In the genomic region with DNA sequence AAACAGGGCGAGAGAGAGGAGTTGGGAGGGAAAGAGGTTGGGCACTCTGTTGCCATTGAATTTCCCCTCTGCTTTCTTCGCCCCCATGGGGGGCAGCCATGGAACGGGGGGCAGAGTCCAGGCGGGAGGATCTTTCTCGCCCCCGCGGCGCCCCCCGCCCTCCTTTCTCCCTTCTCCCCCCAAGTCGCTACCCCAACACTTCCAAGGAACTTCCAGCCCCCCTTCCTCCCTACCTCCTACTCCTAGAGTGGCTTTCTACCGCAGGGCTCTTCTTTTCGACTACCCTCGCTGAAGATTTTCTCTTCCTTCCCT, we compare ENCODE assay signal across 8 cellular contexts. TPM values are rescaled to one million over a fixed set of nuclear protein-coding genes. Genes with fewer than 3 reads are reported as not detected.
DNase-seq lines count a peak whose midpoint lies in the region; ATAC-seq and TF ChIP-seq lines count a peak whose summit lies in the region.

No MANE protein-coding gene starts in this region.

- H3K4ac ChIP-seq in trophoblast cell (ENCODE audit: low read depth, low read length): peak overlapping the region; percentile 99

- peak overlapping the region; percentile 93 for H2BK120ac ChIP-seq in trophoblast cell (ENCODE audit: insufficient read depth, low read length, poor library complexity)

- 1 to 23% methylated on average over 11 of the region's 13 CpGs for WGBS in esophagus, 2 donors
- no CpG with 5 or more reads among the region's 13 CpGs for WGBS in trophoblast cell (ENCODE audit: extremely low coverage, insufficient coverage, insufficient read length)

- peaks cover 11% of the 10 kb centered on the region for H3K79me2 ChIP-seq in trophoblast cell (ENCODE audit: control insufficient read depth, insufficient read depth, low read length, poor library complexity)

- no peak overlapping the region for H3K23ac ChIP-seq in trophoblast cell (ENCODE audit: low read length)

- H4K91ac ChIP-seq in trophoblast cell (ENCODE audit: low read depth, low read length): peak overlapping the region; percentile 97

- H3K27me3 ChIP-seq in Panc1 (ENCODE audit: control insufficient read depth, insufficient read depth, low read length) (no peaks in the 10 kb centered on the region), esophagus (ENCODE audit: control insufficient read depth in 1 of 2, insufficient read depth in 2 of 2, low read length in 2 of 2) (no peaks in the 10 kb centered on the region), trophoblast cell (ENCODE audit: insufficient read depth, low read length) (no peaks in the 10 kb centered on the region)

- H3K9ac ChIP-seq in trophoblast cell (ENCODE audit: low read length): peak overlapping the region; percentile 97

- no peak for TF ChIP-seq CTCF in Panc1 (IDR thresholded peaks at IDR 0.05)

- H3K4me3 ChIP-seq in Panc1 (ENCODE audit: low read depth in 2 of 2, low read length in 2 of 2) (peak overlapping the region; percentile 88 to 95), esophagus (ENCODE audit: low read depth in 1 of 2, low read length in 2 of 2) (peak overlapping the region; percentile 70), trophoblast cell (ENCODE audit: low read depth, low read length) (peak overlapping the region; percentile 79)

- POLR2A ChIA-PET in Panc1 (lab: Charles Lee): no interaction called here

- DNase-seq in Caki2 (ENCODE audit: low read depth) (peak; percentile 10), Panc1 (ENCODE audit: low read depth, low spot score) (no peak), trophoblast cell (no peak), LoVo (ENCODE audit: low spot score) (no peak)

- H3K36me3 ChIP-seq in Panc1 (ENCODE audit: control insufficient read depth, insufficient read depth, low read length) (no peaks in the 10 kb centered on the region; the same call in 1 of the 2 replicates), esophagus (ENCODE audit: control insufficient read depth in 2 of 2, insufficient read depth in 2 of 2, low read length in 1 of 2) (no peaks in the 10 kb centered on the region), trophoblast cell (ENCODE audit: control insufficient read depth in 1 of 2, insufficient read depth in 2 of 2, low read length in 2 of 2) (no peaks in the 10 kb centered on the region)

- TSS peak; percentile 93 for BruUV-seq in Panc1 (replicated peaks; lab: Mats Ljungman, UMichigan)

- no peak overlapping the region for H2BK12ac ChIP-seq in trophoblast cell (ENCODE audit: low read length)

- peak overlapping the region; percentile 98 for H3K18ac ChIP-seq in trophoblast cell (ENCODE audit: low read length)

- peak overlapping the region; percentile 86 for H2AK5ac ChIP-seq in trophoblast cell (ENCODE audit: low read length)

- H3K14ac ChIP-seq in trophoblast cell (ENCODE audit: low read length): peak overlapping the region; percentile 99

- ATAC-seq in Panc1: no peak
- no peak for ATAC-seq in GM18861 (IDR thresholded peaks at IDR 0.05; ENCODE audit: unreplicated experiment)
- no peak for ATAC-seq in GM21367 (IDR thresholded peaks at IDR 0.05; ENCODE audit: unreplicated experiment)
- no peak for ATAC-seq in HG02970 (IDR thresholded peaks at IDR 0.05; ENCODE audit: low FRiP score, unreplicated experiment)

- CTCF ChIA-PET in Panc1 (lab: Charles Lee): interaction anchor here (0.6 to 2.5 kb wide), 3 partner anchors 15 to 224 kb away, joined by 8 to 20 read pairs (median 9); no protein-coding TSS in a partner anchor

- H2BK5ac ChIP-seq in trophoblast cell (ENCODE audit: low read depth, low read length, poor library complexity): peak overlapping the region; percentile 97

- H4K12ac ChIP-seq in trophoblast cell (ENCODE audit: low read depth, low read length): peak overlapping the region; percentile 87

- H3K4me1 ChIP-seq in Panc1 (ENCODE audit: control insufficient read depth, insufficient read depth, low read length): peaks cover 21% of the 10 kb centered on the region; the same call in 1 of the 2 replicates
- no peaks in the 10 kb centered on the region for H3K4me1 ChIP-seq in esophagus (ENCODE audit: control insufficient read depth in 2 of 2, insufficient read depth in 2 of 2, low read length in 1 of 2)
- no peaks in the 10 kb centered on the region for H3K4me1 ChIP-seq in trophoblast cell (ENCODE audit: control insufficient read depth in 1 of 2, insufficient read depth in 2 of 2, low read length in 2 of 2)

- H3K27ac ChIP-seq in Panc1 (ENCODE audit: low read length) (peak overlapping the region; percentile 99), esophagus (ENCODE audit: low read depth in 2 of 2, low read length in 1 of 2) (peak overlapping the region; percentile 95 to 98), trophoblast cell (ENCODE audit: low read depth, low read length) (peak overlapping the region; percentile 92)

- peak overlapping the region; percentile 97 for H4K8ac ChIP-seq in trophoblast cell (ENCODE audit: low read depth, low read length)

- H2AFZ ChIP-seq in trophoblast cell (ENCODE audit: insufficient read depth, low read length, poor library complexity): peak overlapping the region; percentile 54

- intact Hi-C loops in Panc1 (cut with micrococcal nuclease; ENCODE audit: unreplicated experiment): no loop called here

- H3K9me3 ChIP-seq in Panc1 (ENCODE audit: control insufficient read depth, insufficient read depth, low read depth, low read length) (no peaks in the 10 kb centered on the region), esophagus (ENCODE audit: control insufficient read depth in 2 of 2, insufficient read depth in 1 of 2, low read depth in 1 of 2, low read length in 1 of 2) (no peaks in the 10 kb centered on the region), trophoblast cell (ENCODE audit: insufficient read depth, low read depth, low read length) (no peaks in the 10 kb centered on the region)

- peak overlapping the region; percentile 49 for H3K4me2 ChIP-seq in trophoblast cell (ENCODE audit: low read length)

- in situ Hi-C loops in Caki2 (cut with HindIII; ENCODE audit: low pct_unique_long_range_greater_than_20kb, low sequenced_read_pairs) (no loop called here), Panc1 (cut with HindIII; ENCODE audit: low pct_unique_long_range_greater_than_20kb, low sequenced_read_pairs) (no loop called here)

- peaks cover 18% of the 10 kb centered on the region for H3K79me1 ChIP-seq in trophoblast cell (ENCODE audit: low read length)

RNA-seq across cellular contexts. Expression of a gene that starts 0.6 kb away (rescaled TPM):
- total RNA-seq in Caki2 (2014; rRNA removed; shearing (Covaris generic); ENCODE audit: low replicate concordance): 24.2 and 42.9 TPM in 2 replicates
- total RNA-seq in Panc1 (2021; ENCODE audit: unreplicated experiment): 94.5 TPM
- 38.5 TPM for polyA plus RNA-seq in Panc1 (2012; ENCODE audit: insufficient read length)
- polyA plus RNA-seq in esophagus: 10 to 100 TPM; 13.5 to 14.8 TPM
- polyA plus RNA-seq in trophoblast cell (2013): 42.8 and 42.9 TPM in 2 replicates
